ENCODE assay signal across 16 cellular contexts in genomic region chr7:92668564-92668963, GRCh38.
DNase-seq lines count a peak whose midpoint lies in the region; ATAC-seq, FAIRE-seq and TF ChIP-seq lines count a peak whose summit lies in the region.
"Had no signal": no experiment of that assay in that cellular context is flagged by ENCODE, and none has a peak within 500 bp of the region (broad histone marks: within the 10 kb centered on the region; RNA-seq: fewer than 3 reads in every experiment).

No MANE protein-coding gene starts in this region.

- no peak overlapping the region for H3K4me3 Mint-ChIP-seq in T-helper 1 cell treated with Interleukin-12 subunit alpha and Interleukin-12 subunit beta and Interleukin-4 antibody, amounts not matched to agents 30 μg/mL and 1 μg/mL, for 36 hours
- H3K4me3 Mint-ChIP-seq in stimulated activated naive CD8-positive, alpha-beta T cell treated with anti-CD3 and anti-CD28 coated beads, Interleukin-15, Interleukin-2, amounts not matched to agents 100 ng/mL and 50 ng/mL, for 24 hours = no peak overlapping the region
- no peak overlapping the region for H3K4me3 Mint-ChIP-seq in astrocyte (ENCODE audit: unreplicated experiment)

- H3K4me1 Mint-ChIP-seq in T-helper 1 cell treated with Interleukin-12 subunit alpha and Interleukin-12 subunit beta and Interleukin-4 antibody, amounts not matched to agents 30 μg/mL and 1 μg/mL, for 36 hours (ENCODE audit: low read depth) = peaks cover 64% of the 10 kb centered on the region
- H3K4me1 Mint-ChIP-seq in stimulated activated naive CD8-positive, alpha-beta T cell treated with anti-CD3 and anti-CD28 coated beads, Interleukin-15, Interleukin-2, amounts not matched to agents 100 ng/mL and 50 ng/mL, for 24 hours (ENCODE audit: low read depth) = peaks cover 74% of the 10 kb centered on the region
- peaks cover 5% of the 10 kb centered on the region for H3K4me1 Mint-ChIP-seq in astrocyte (ENCODE audit: low read depth, unreplicated experiment)

- no peak overlapping the region for H3K4me3 ChIP-seq in astrocyte (ENCODE audit: insufficient read depth, low read depth, low read length)
- H3K4me3 ChIP-seq: BLaER1 treated with 17β-estradiol and CSF1 and Interleukin-3, amounts not matched to agents 10 nM and 100 nM; MG63 had no signal

- H3K9me3 Mint-ChIP-seq in T-helper 1 cell treated with Interleukin-12 subunit alpha and Interleukin-12 subunit beta and Interleukin-4 antibody, amounts not matched to agents 30 μg/mL and 1 μg/mL, for 36 hours = peaks cover 3% of the 10 kb centered on the region
- H3K9me3 Mint-ChIP-seq in stimulated activated naive CD8-positive, alpha-beta T cell treated with anti-CD3 and anti-CD28 coated beads, Interleukin-15, Interleukin-2, amounts not matched to agents 100 ng/mL and 50 ng/mL, for 24 hours = peaks cover 4% of the 10 kb centered on the region
- no peaks in the 10 kb centered on the region for H3K9me3 Mint-ChIP-seq in astrocyte (ENCODE audit: unreplicated experiment)

- peaks cover 53% of the 10 kb centered on the region for H3K79me2 ChIP-seq in astrocyte (ENCODE audit: insufficient read depth, low read length)

- no peak for TF ChIP-seq CTCF in astrocyte (IDR thresholded peaks at IDR 0.05; ENCODE audit: insufficient read depth, low read depth, low read length)

- peaks cover 63% of the 10 kb centered on the region for H3K36me3 Mint-ChIP-seq in T-helper 1 cell treated with Interleukin-12 subunit alpha and Interleukin-12 subunit beta and Interleukin-4 antibody, amounts not matched to agents 30 μg/mL and 1 μg/mL, for 36 hours (ENCODE audit: low read depth)
- peaks cover 80% of the 10 kb centered on the region for H3K36me3 Mint-ChIP-seq in stimulated activated naive CD8-positive, alpha-beta T cell treated with anti-CD3 and anti-CD28 coated beads, Interleukin-15, Interleukin-2, amounts not matched to agents 100 ng/mL and 50 ng/mL, for 24 hours (ENCODE audit: low read depth)
- peaks cover 15% of the 10 kb centered on the region for H3K36me3 Mint-ChIP-seq in astrocyte (ENCODE audit: low read depth, unreplicated experiment)

- peaks cover 2% of the 10 kb centered on the region for H3K36me3 ChIP-seq in astrocyte (ENCODE audit: insufficient read depth, low read length)

- H2AFZ ChIP-seq in astrocyte (ENCODE audit: low read depth, low read length) = no peak overlapping the region

- H3K4me1 ChIP-seq in astrocyte (ENCODE audit: insufficient read depth, low read length) = peaks cover 18% of the 10 kb centered on the region

- no peak for ATAC-seq in stimulated activated naive CD8-positive, alpha-beta T cell treated with anti-CD3 and anti-CD28 coated beads, Interleukin-15, Interleukin-2, amounts not matched to agents 100 U/mL and 50 U/mL, for 24 hours
- no peak for ATAC-seq in GM21528 (IDR thresholded peaks at IDR 0.05; ENCODE audit: low FRiP score, unreplicated experiment)

- intact Hi-C loops in head of caudate nucleus (cut with DNase I) = no loop called here

- H3K27me3 Mint-ChIP-seq in T-helper 1 cell treated with Interleukin-12 subunit alpha and Interleukin-12 subunit beta and Interleukin-4 antibody, amounts not matched to agents 30 μg/mL and 1 μg/mL, for 36 hours (ENCODE audit: low read depth) = no peaks in the 10 kb centered on the region
- no peaks in the 10 kb centered on the region for H3K27me3 Mint-ChIP-seq in stimulated activated naive CD8-positive, alpha-beta T cell treated with anti-CD3 and anti-CD28 coated beads, Interleukin-15, Interleukin-2, amounts not matched to agents 100 ng/mL and 50 ng/mL, for 24 hours
- no peaks in the 10 kb centered on the region for H3K27me3 Mint-ChIP-seq in astrocyte (ENCODE audit: low read depth, unreplicated experiment)

- no peak overlapping the region for H3K9ac ChIP-seq in astrocyte (ENCODE audit: low read length)
- H3K9ac ChIP-seq: BLaER1 treated with 17β-estradiol and CSF1 and Interleukin-3, amounts not matched to agents 10 nM and 100 nM; KMS-11 had no signal

- DNase-seq in T-helper 1 cell (no peak), astrocyte (ENCODE audit: low read depth) (no peak), head of caudate nucleus (no peak), NK-92 (lab: John Stamatoyannopoulos, UW; ENCODE audit: unreplicated experiment) (no peak)
- no peak for DNase-seq in stimulated activated naive CD8-positive, alpha-beta T cell treated with anti-CD3 and anti-CD28 coated beads, Interleukin-15, Interleukin-2, amounts not matched to agents 100 U/mL and 50 U/mL, for 24 hours
- DNase-seq: 8988T, MG63, NCI-H1092 treated with DMSO at 0.1 percent for 48 hours, NCI-H1694, NCI-H2107 had no signal

- peak overlapping the region; percentile 55 for H3K27ac Mint-ChIP-seq in T-helper 1 cell treated with Interleukin-12 subunit alpha and Interleukin-12 subunit beta and Interleukin-4 antibody, amounts not matched to agents 30 μg/mL and 1 μg/mL, for 36 hours
- peak overlapping the region; percentile 59 for H3K27ac Mint-ChIP-seq in stimulated activated naive CD8-positive, alpha-beta T cell treated with anti-CD3 and anti-CD28 coated beads, Interleukin-15, Interleukin-2, amounts not matched to agents 100 ng/mL and 50 ng/mL, for 24 hours
- no peak overlapping the region for H3K27ac Mint-ChIP-seq in astrocyte (ENCODE audit: unreplicated experiment)

- FAIRE-seq in astrocyte (lab: Jason Lieb, UNC) = no peak
- FAIRE-seq: H54 had no signal

- no peaks in the 10 kb centered on the region for H3K9me3 ChIP-seq in astrocyte (ENCODE audit: insufficient read depth, low read depth, low read length)
- H3K9me3 ChIP-seq: BLaER1 treated with 17β-estradiol and CSF1 and Interleukin-3, amounts not matched to agents 10 nM and 100 nM; MG63 had no signal

- no peak overlapping the region for H3K4me2 ChIP-seq in astrocyte (ENCODE audit: low read length)
- H3K4me2 ChIP-seq: BLaER1 treated with 17β-estradiol and CSF1 and Interleukin-3, amounts not matched to agents 10 nM and 100 nM; KMS-11 had no signal

- peaks cover 31% of the 10 kb centered on the region for H4K20me1 ChIP-seq in astrocyte (ENCODE audit: insufficient read depth, low read length)
- H4K20me1 ChIP-seq: BLaER1 treated with 17β-estradiol and CSF1 and Interleukin-3, amounts not matched to agents 10 nM and 100 nM had no signal

- peak overlapping the region; percentile 55 for H3K27ac ChIP-seq in astrocyte (ENCODE audit: low read depth, low read length)
- H3K27ac ChIP-seq: BLaER1 treated with 17β-estradiol and CSF1 and Interleukin-3, amounts not matched to agents 10 nM and 100 nM; KMS-11 had no signal

- H3K27me3 ChIP-seq in astrocyte (ENCODE audit: insufficient read depth, low read length) = no peaks in the 10 kb centered on the region
- H3K27me3 ChIP-seq: BLaER1 treated with 17β-estradiol and CSF1 and Interleukin-3, amounts not matched to agents 10 nM and 100 nM; MG63 had no signal
